In the genomic region with DNA sequence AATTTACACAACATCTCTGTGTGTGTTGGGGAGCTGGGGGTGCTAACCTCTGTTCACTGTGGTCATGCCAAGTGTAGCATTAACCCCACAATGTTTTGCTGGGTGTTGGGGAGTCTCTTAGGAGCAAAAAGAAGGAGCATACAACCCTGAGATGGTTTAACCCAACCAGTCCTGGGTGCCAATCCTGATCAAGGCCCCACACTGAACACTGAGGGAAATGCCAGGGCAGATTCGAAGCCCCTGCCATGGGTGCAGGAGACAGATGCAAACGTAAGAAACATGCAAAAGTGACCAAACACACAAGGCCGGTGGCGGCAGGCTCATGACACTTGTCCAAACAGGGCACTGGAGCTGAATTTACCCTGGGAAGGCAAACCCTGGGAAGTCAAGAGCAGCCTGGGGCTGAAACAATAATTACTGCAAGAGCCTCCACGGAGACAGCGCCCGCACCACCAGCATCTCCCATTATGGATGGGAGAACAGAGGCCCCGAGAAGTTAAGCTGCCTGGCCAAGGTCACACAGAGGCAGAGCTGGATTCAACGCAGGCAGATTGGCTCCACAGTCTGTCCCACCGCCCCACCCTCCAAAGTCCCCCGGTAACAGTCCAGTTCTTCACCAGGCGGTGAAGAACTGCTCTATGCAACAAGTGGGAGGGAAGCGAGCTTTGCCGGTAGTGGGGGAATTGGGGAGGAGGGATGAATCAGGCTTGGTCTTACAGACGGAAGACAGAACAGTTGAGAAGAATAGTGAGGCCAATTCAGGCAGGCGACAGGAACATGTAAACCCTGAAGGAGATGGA, we compare ENCODE assay signal across 14 cellular contexts. TPM values are rescaled to one million over a fixed set of nuclear protein-coding genes. Genes with fewer than 3 reads are reported as not detected.
DNase-seq lines count a peak whose midpoint lies in the region; ATAC-seq lines count a peak whose summit lies in the region.
"Had no signal": no experiment of that assay in that cellular context is flagged by ENCODE, and none has a peak within 500 bp of the region (broad histone marks: within the 10 kb centered on the region; RNA-seq: fewer than 3 reads in every experiment).

No MANE protein-coding gene starts in this region.

- no peaks in the 10 kb centered on the region for H3K79me2 ChIP-seq in GM23248 (ENCODE audit: insufficient read depth)

- no peak overlapping the region for H2AFZ ChIP-seq in GM23248

- peaks cover 11% of the 10 kb centered on the region for H3K36me3 Mint-ChIP-seq in activated CD4-positive, alpha-beta T cell treated with anti-CD3 and anti-CD28 coated beads, Interleukin-2, amount 10 ng/mL, durations not matched to agents 7 days and 5 days (ENCODE audit: low read depth)
- H3K36me3 Mint-ChIP-seq in activated naive CD8-positive, alpha-beta T cell treated with anti-CD3 and anti-CD28 coated beads, Interleukin-2, amount 10 ng/mL, durations not matched to agents 7 days and 5 days = peaks cover 9% of the 10 kb centered on the region
- no peaks in the 10 kb centered on the region for H3K36me3 Mint-ChIP-seq in stimulated activated effector memory CD8-positive, alpha-beta T cell treated with anti-CD3 and anti-CD28 coated beads, Interleukin-12 subunit alpha, Interleukin-12 subunit beta, amount 100 ng/mL, for 72 hours

- no peaks in the 10 kb centered on the region for H3K9me3 ChIP-seq in GM23248 (ENCODE audit: low read depth)
- H3K9me3 ChIP-seq: upper lobe of left lung had no signal

- ATAC-seq in activated naive CD8-positive, alpha-beta T cell treated with anti-CD3 and anti-CD28 coated beads, Interleukin-2, amount 10 ng/mL, durations not matched to agents 7 days and 5 days (ENCODE audit: low read depth) = no peak
- ATAC-seq in left lobe of liver = no peak
- no peak for ATAC-seq in stimulated activated effector memory CD8-positive, alpha-beta T cell treated with anti-CD3 and anti-CD28 coated beads, Interleukin-12 subunit alpha, Interleukin-12 subunit beta, amount 100 ng/mL, for 72 hours

- no peak overlapping the region for H3K27ac ChIP-seq in GM23248

- no peak overlapping the region for H3K4me2 ChIP-seq in GM23248 (ENCODE audit: unreplicated experiment)

- peaks cover 36% of the 10 kb centered on the region for H3K4me1 Mint-ChIP-seq in activated CD4-positive, alpha-beta T cell treated with anti-CD3 and anti-CD28 coated beads, Interleukin-2, amount 10 ng/mL, durations not matched to agents 7 days and 5 days
- H3K4me1 Mint-ChIP-seq in activated naive CD8-positive, alpha-beta T cell treated with anti-CD3 and anti-CD28 coated beads, Interleukin-2, amount 10 ng/mL, durations not matched to agents 7 days and 5 days = peaks cover 29% of the 10 kb centered on the region
- peaks cover 62% of the 10 kb centered on the region for H3K4me1 Mint-ChIP-seq in stimulated activated effector memory CD8-positive, alpha-beta T cell treated with anti-CD3 and anti-CD28 coated beads, Interleukin-12 subunit alpha, Interleukin-12 subunit beta, amount 100 ng/mL, for 72 hours

- H3K27ac Mint-ChIP-seq in activated CD4-positive, alpha-beta T cell treated with anti-CD3 and anti-CD28 coated beads, Interleukin-2, amount 10 ng/mL, durations not matched to agents 7 days and 5 days = peak overlapping the region; percentile 71
- no peak overlapping the region for H3K27ac Mint-ChIP-seq in activated naive CD8-positive, alpha-beta T cell treated with anti-CD3 and anti-CD28 coated beads, Interleukin-2, amount 10 ng/mL, durations not matched to agents 7 days and 5 days
- H3K27ac Mint-ChIP-seq in stimulated activated effector memory CD8-positive, alpha-beta T cell treated with anti-CD3 and anti-CD28 coated beads, Interleukin-12 subunit alpha, Interleukin-12 subunit beta, amount 100 ng/mL, for 72 hours = peak overlapping the region; percentile 89

- POLR2A ChIA-PET in activated CD4-positive, alpha-beta T cell treated with anti-CD3 and anti-CD28 coated beads, Interleukin-2, amount 10 ng/mL, durations not matched to agents 7 days and 5 days (lab: Charles Lee) = no interaction called here
- POLR2A ChIA-PET in activated naive CD8-positive, alpha-beta T cell treated with anti-CD3 and anti-CD28 coated beads, Interleukin-2, amount 10 ng/mL, durations not matched to agents 7 days and 5 days (lab: Charles Lee) = interaction anchor here (1.0 kb wide), 1 partner anchor 12 kb away, joined by 3 read pairs; no protein-coding TSS in a partner anchor

- H3K4me1 ChIP-seq in GM23248 (ENCODE audit: insufficient read depth) = peaks cover 18% of the 10 kb centered on the region

- no peak for DNase-seq in activated CD4-positive, alpha-beta T cell treated with anti-CD3 and anti-CD28 coated beads, Interleukin-2, amount 10 ng/mL, durations not matched to agents 7 days and 5 days
- DNase-seq in activated CD4-positive, alpha-beta T cell treated with anti-CD3 and anti-CD28 coated beads, Interleukin-2, amount 50 U/mL, for 1 hour = no peak
- DNase-seq in activated naive CD8-positive, alpha-beta T cell treated with anti-CD3 and anti-CD28 coated beads, Interleukin-2, amount 10 ng/mL, durations not matched to agents 7 days and 5 days = peak; percentile 15
- DNase-seq in left lobe of liver (ENCODE audit: low spot score) (peak; percentile 38), NCI-H187 treated with DMSO at 0.1 percent for 48 hours (lab: John Stamatoyannopoulos, UW) (no peak), ecto neural progenitor cell (ENCODE audit: low spot score) (no peak), GM23248 (no peak)
- no peak for DNase-seq in stimulated activated effector memory CD8-positive, alpha-beta T cell treated with anti-CD3 and anti-CD28 coated beads, Interleukin-12 subunit alpha, Interleukin-12 subunit beta, amount 100 ng/mL, for 72 hours (ENCODE audit: low spot score in 2 of 2)
- DNase-seq: 8988T; activated CD4-positive, CD25-positive, alpha-beta regulatory T cell; activated gamma-delta T cell; NCI-H226 had no signal

- WGBS in GM23248 (ENCODE audit: low coverage in 1 of 2, low lambda C conversion rate in 2 of 2, missing lambda C conversion rate in 2 of 2), 2 experiments = 63 to 64% methylated on average over 16 of the region's 16 CpGs

- H3K27me3 ChIP-seq in GM23248 (replicated peaks; ENCODE audit: insufficient read depth) = no peaks in the 10 kb centered on the region
- H3K27me3 ChIP-seq: upper lobe of left lung had no signal

- H3K27me3 Mint-ChIP-seq in activated CD4-positive, alpha-beta T cell treated with anti-CD3 and anti-CD28 coated beads, Interleukin-2, amount 10 ng/mL, durations not matched to agents 7 days and 5 days = no peaks in the 10 kb centered on the region
- H3K27me3 Mint-ChIP-seq in activated naive CD8-positive, alpha-beta T cell treated with anti-CD3 and anti-CD28 coated beads, Interleukin-2, amount 10 ng/mL, durations not matched to agents 7 days and 5 days = no peaks in the 10 kb centered on the region

- no peak overlapping the region for H3K4me3 Mint-ChIP-seq in activated CD4-positive, alpha-beta T cell treated with anti-CD3 and anti-CD28 coated beads, Interleukin-2, amount 10 ng/mL, durations not matched to agents 7 days and 5 days
- no peak overlapping the region for H3K4me3 Mint-ChIP-seq in activated naive CD8-positive, alpha-beta T cell treated with anti-CD3 and anti-CD28 coated beads, Interleukin-2, amount 10 ng/mL, durations not matched to agents 7 days and 5 days
- no peak overlapping the region for H3K4me3 Mint-ChIP-seq in stimulated activated effector memory CD8-positive, alpha-beta T cell treated with anti-CD3 and anti-CD28 coated beads, Interleukin-12 subunit alpha, Interleukin-12 subunit beta, amount 100 ng/mL, for 72 hours

- H4K20me1 ChIP-seq in GM23248 (ENCODE audit: insufficient read depth) = no peaks in the 10 kb centered on the region

- H3K9me3 Mint-ChIP-seq in activated CD4-positive, alpha-beta T cell treated with anti-CD3 and anti-CD28 coated beads, Interleukin-2, amount 10 ng/mL, durations not matched to agents 7 days and 5 days = no peaks in the 10 kb centered on the region
- H3K9me3 Mint-ChIP-seq in activated naive CD8-positive, alpha-beta T cell treated with anti-CD3 and anti-CD28 coated beads, Interleukin-2, amount 10 ng/mL, durations not matched to agents 7 days and 5 days = no peaks in the 10 kb centered on the region
- H3K9me3 Mint-ChIP-seq in stimulated activated effector memory CD8-positive, alpha-beta T cell treated with anti-CD3 and anti-CD28 coated beads, Interleukin-12 subunit alpha, Interleukin-12 subunit beta, amount 100 ng/mL, for 72 hours = no peaks in the 10 kb centered on the region

- no peaks in the 10 kb centered on the region for H3K36me3 ChIP-seq in GM23248 (ENCODE audit: low read depth)

- in situ Hi-C loops in GM23248 (cut with MboI) = no loop called here

- H3K9ac ChIP-seq in GM23248 = no peak overlapping the region

- no peaks in the 10 kb centered on the region for H3K9me2 ChIP-seq in GM23248 (ENCODE audit: insufficient read depth)

- CTCF ChIA-PET in activated CD4-positive, alpha-beta T cell treated with anti-CD3 and anti-CD28 coated beads, Interleukin-2, amount 10 ng/mL, durations not matched to agents 7 days and 5 days (lab: Charles Lee) = interaction anchor here (0.9 to 1.2 kb wide), 2 partner anchors 8 to 55 kb away, joined by 3 read pairs; a partner anchor contains a TSS

- H3F3A ChIP-seq in GM23248 (ENCODE audit: insufficient read depth) = peaks cover 10% of the 10 kb centered on the region; the same call in 1 of the 2 replicates

- H3K4me3 ChIP-seq in GM23248 = no peak overlapping the region
- H3K4me3 ChIP-seq: upper lobe of left lung had no signal

RNA-seq across cellular contexts. Expression of a gene that starts 8.5 kb away (rescaled TPM):
- 10 to 100 TPM; 41.1 to 54.1 TPM for total RNA-seq in activated CD4-positive, alpha-beta T cell treated with anti-CD3 and anti-CD28 coated beads, Interleukin-2, amount 10 ng/mL, durations not matched to agents 7 days and 5 days
- 10 to 100 TPM; 53.3 to 55.8 TPM for total RNA-seq in activated naive CD8-positive, alpha-beta T cell treated with anti-CD3 and anti-CD28 coated beads, Interleukin-2, amount 10 ng/mL, durations not matched to agents 7 days and 5 days
- total RNA-seq in left lobe of liver = 9.9 TPM
- total RNA-seq in GM23248 (2014; rRNA removed; shearing (Covaris generic)) = under 0.01 and 1.1 TPM in 2 replicates
- polyA plus RNA-seq in GM23248 (2016; fragmentation: Nextera tagmentation; extraction: Ambion mirVana) = 0.61 and 0.94 TPM in 2 replicates

RNA-seq across cellular contexts. Expression of a gene that starts 32.5 kb away (rescaled TPM):
- total RNA-seq in activated CD4-positive, alpha-beta T cell treated with anti-CD3 and anti-CD28 coated beads, Interleukin-2, amount 10 ng/mL, durations not matched to agents 7 days and 5 days = not detected
- total RNA-seq in activated naive CD8-positive, alpha-beta T cell treated with anti-CD3 and anti-CD28 coated beads, Interleukin-2, amount 10 ng/mL, durations not matched to agents 7 days and 5 days = not detected
- 0.18 TPM for total RNA-seq in left lobe of liver
- not detected in 2 replicates for total RNA-seq in GM23248 (2014; rRNA removed; shearing (Covaris generic))
- polyA plus RNA-seq in GM23248 (2016; fragmentation: Nextera tagmentation; extraction: Ambion mirVana) = not detected in 2 replicates
- total RNA-seq: mononuclear cell, upper lobe of left lung had no signal

RNA-seq across cellular contexts. Expression of a gene that starts 56.9 kb away (rescaled TPM):
- total RNA-seq in activated CD4-positive, alpha-beta T cell treated with anti-CD3 and anti-CD28 coated beads, Interleukin-2, amount 10 ng/mL, durations not matched to agents 7 days and 5 days = 10 to 100 TPM; 38.7 to 41.3 TPM
- total RNA-seq in activated naive CD8-positive, alpha-beta T cell treated with anti-CD3 and anti-CD28 coated beads, Interleukin-2, amount 10 ng/mL, durations not matched to agents 7 days and 5 days = 10 to 100 TPM; 60.7 to 64.6 TPM
- 180 TPM for total RNA-seq in left lobe of liver
- total RNA-seq in GM23248 (2014; rRNA removed; shearing (Covaris generic)) = 109 and 129 TPM in 2 replicates
- 123 and 129 TPM in 2 replicates for polyA plus RNA-seq in GM23248 (2016; fragmentation: Nextera tagmentation; extraction: Ambion mirVana)

Comparison
In these comparisons a context has a peak if more than half of its experiments do, and no peak if none do; other contexts are left out.
1. DNase-seq: peak in activated naive CD8-positive, alpha-beta T cell treated with anti-CD3 and anti-CD28 coated beads, Interleukin-2, amount 10 ng/mL, durations not matched to agents 7 days and 5 days (single experiment) and left lobe of liver (single experiment); none in activated CD4-positive, alpha-beta T cell treated with anti-CD3 and anti-CD28 coated beads, Interleukin-2, amount 10 ng/mL, durations not matched to agents 7 days and 5 days (single experiment), activated CD4-positive, alpha-beta T cell treated with anti-CD3 and anti-CD28 coated beads, Interleukin-2, amount 50 U/mL, for 1 hour (single experiment), stimulated activated effector memory CD8-positive, alpha-beta T cell treated with anti-CD3 and anti-CD28 coated beads, Interleukin-12 subunit alpha, Interleukin-12 subunit beta, amount 100 ng/mL, for 72 hours (0 of 2), NCI-H187 treated with DMSO at 0.1 percent for 48 hours (single experiment), ecto neural progenitor cell (single experiment) and GM23248 (single experiment).